In the genomic region with DNA sequence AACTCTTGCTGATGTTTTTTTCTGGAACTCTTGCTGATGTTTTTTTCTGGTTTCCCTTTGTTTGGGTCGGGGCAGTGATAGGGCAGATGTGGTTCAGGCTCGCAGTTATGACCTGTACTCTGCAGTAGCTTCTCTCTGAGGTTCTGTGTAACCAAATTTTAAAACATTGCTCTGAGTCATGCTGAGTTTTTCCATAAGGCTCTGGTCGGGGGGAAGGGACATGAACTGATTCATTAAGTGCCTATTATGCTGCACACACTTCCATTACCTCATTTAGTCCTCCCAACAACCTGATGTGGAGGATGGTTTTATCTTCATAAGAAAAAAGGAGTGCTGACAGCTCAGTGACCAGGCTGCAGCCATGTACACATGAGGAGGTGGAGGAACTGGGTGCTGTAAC, we compare ENCODE assay signal across 8 cellular contexts. TPM values are rescaled to one million over a fixed set of nuclear protein-coding genes. Genes with fewer than 3 reads are reported as not detected.
DNase-seq lines count a peak whose midpoint lies in the region; ATAC-seq, FAIRE-seq and TF ChIP-seq lines count a peak whose summit lies in the region.

No MANE protein-coding gene starts in this region.

- H3K4me2 ChIP-seq in DOHH2 (ENCODE audit: low read length) = peak overlapping the region; percentile 63

- H3K27me3 ChIP-seq in DOHH2 (ENCODE audit: control insufficient read depth, low read length) = no peaks in the 10 kb centered on the region
- H3K27me3 ChIP-seq in ovary = no peaks in the 10 kb centered on the region

- H3F3A ChIP-seq in DOHH2 (ENCODE audit: control insufficient read depth, insufficient read depth) = peaks cover under 1% of the 10 kb centered on the region

- TF ChIP-seq CTCF in DOHH2 (IDR thresholded peaks at IDR 0.05; ENCODE audit: low read depth, low read length, poor library complexity, severe bottlenecking) = no peak
- TF ChIP-seq CTCF in choroid plexus epithelial cell (conservative IDR thresholded peaks at IDR 0.05; ENCODE audit: low read depth, low read length) = no peak
- TF ChIP-seq CTCF in ovary (IDR thresholded peaks at IDR 0.05) = no peak

- ATAC-seq in GM19463 (IDR thresholded peaks at IDR 0.05; ENCODE audit: unreplicated experiment) (no peak), GM21381 (IDR thresholded peaks at IDR 0.05; ENCODE audit: unreplicated experiment) (no peak)

- peak; percentile 78 for DNase-seq in RCC 7860 (ENCODE audit: low spot score)
- DNase-seq in choroid plexus epithelial cell (ENCODE audit: low read depth) = peak; percentile 93
- peak in 3 of 5 donors; percentile 34 to 55 (median 43) for DNase-seq in ovary
- no peak for DNase-seq in effector CD8-positive, alpha-beta T cell (lab: John Stamatoyannopoulos, UW)
- no peak for DNase-seq in NCI-H82 treated with DMSO at 0.1 percent for 48 hours (lab: John Stamatoyannopoulos, UW; ENCODE audit: unreplicated experiment)

- 2 to 8% (median 5%) methylated on average over 3 of the region's 3 CpGs for WGBS in ovary, 3 donors

- FAIRE-seq in RCC 7860 (lab: Jason Lieb, UNC) = peak; percentile 81

- H3K9me3 ChIP-seq in DOHH2 (ENCODE audit: control insufficient read depth, insufficient read depth, low read length) (no peaks in the 10 kb centered on the region), ovary (no peaks in the 10 kb centered on the region)

- H3K27ac ChIP-seq in DOHH2 (ENCODE audit: low read depth, low read length) = no peak overlapping the region
- peak overlapping the region in 1 of 2 donors; percentile 18 for H3K27ac ChIP-seq in ovary

- H3K4me3 ChIP-seq in DOHH2 (ENCODE audit: low read length) = peak overlapping the region; percentile 45
- H3K4me3 ChIP-seq in choroid plexus epithelial cell (ENCODE audit: low read depth, low read length) = no peak overlapping the region
- H3K4me3 ChIP-seq in ovary = no peak overlapping the region

- intact Hi-C loops in ovary (cut with DNase I) = loop anchor here in 1 of 4 donors (10.0 kb wide), 1 partner anchor 152 kb away; no protein-coding TSS in a partner anchor

- TF ChIP-seq EP300 in ovary (IDR thresholded peaks at IDR 0.05) = no peak

- H3K4me1 ChIP-seq in DOHH2 (ENCODE audit: control insufficient read depth, low read length) = peaks cover 77% of the 10 kb centered on the region
- peaks cover 21% of the 10 kb centered on the region for H3K4me1 ChIP-seq in ovary (ENCODE audit: insufficient read depth)

- peaks cover 22% of the 10 kb centered on the region for H4K20me1 ChIP-seq in DOHH2 (ENCODE audit: control insufficient read depth, insufficient read depth, low read depth, low read length)

- peaks cover 99% of the 10 kb centered on the region for H3K79me2 ChIP-seq in DOHH2 (ENCODE audit: control insufficient read depth, low read length)

- H3K36me3 ChIP-seq in DOHH2 (ENCODE audit: control insufficient read depth, low read length) (no peaks in the 10 kb centered on the region), ovary (no peaks in the 10 kb centered on the region)

- TF ChIP-seq POLR2A in ovary (IDR thresholded peaks at IDR 0.05) = no peak

- H3K9me2 ChIP-seq in DOHH2 (replicated peaks; ENCODE audit: control insufficient read depth, low read length) = no peaks in the 10 kb centered on the region

RNA-seq across cellular contexts. Expression of a gene that starts 18.9 kb away (rescaled TPM):
- 10 to 100 TPM; 34.8 to 52.1 (median 48.6) TPM for total RNA-seq in ovary
- 10 to 100 TPM in 1 of 2 donors, 1 to 10 TPM in 1; 9.4 to 11.2 TPM for polyA plus RNA-seq in ovary

Comparison
In these comparisons a context has a peak if more than half of its experiments do, and no peak if none do; other contexts are left out.
1. DNase-seq: peak in RCC 7860 (single experiment), choroid plexus epithelial cell (single experiment) and ovary (3 of 5); none in effector CD8-positive, alpha-beta T cell (single experiment) and NCI-H82 treated with DMSO at 0.1 percent for 48 hours (single experiment).